In the genomic region with DNA sequence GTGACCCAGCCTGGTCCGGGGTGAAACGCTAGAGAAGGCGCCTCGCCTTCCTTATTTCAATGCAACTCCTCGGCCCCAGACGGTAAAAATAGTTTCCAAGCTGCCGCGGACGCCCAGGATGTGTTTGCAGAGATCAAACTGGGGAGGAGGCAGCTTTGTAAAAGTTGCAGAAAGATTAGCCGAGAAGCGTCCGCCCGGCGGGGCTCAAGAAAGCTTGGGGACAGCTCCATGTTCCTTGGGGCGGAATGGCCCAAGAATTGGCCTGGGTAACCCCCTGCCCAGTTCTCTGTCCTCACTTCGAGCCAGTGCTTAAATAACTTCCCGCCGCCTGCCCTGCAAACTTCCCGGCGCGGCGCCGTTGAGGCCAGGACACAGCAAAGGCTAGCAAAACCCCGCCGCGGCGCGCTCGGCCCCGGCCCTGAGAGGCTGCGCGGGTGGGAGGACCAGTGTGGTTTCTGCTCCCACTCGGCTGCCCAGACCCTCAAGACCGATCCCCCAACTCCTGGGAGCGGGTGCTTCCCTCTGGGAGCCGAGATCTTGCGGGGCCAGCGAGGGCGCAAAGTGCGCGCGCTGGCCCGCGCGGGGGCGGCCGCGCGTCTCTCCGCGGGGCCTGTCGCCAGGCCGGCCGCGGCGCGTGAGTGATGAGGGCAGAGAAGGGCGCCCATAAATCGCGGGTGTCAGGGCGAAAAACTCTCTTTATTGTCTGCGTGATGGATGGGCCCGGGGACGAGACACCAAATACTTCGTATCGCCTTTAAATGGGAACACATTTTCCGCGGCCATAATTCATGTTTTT, we compare ENCODE assay signal across 8 cellular contexts. TPM values are rescaled to one million over a fixed set of nuclear protein-coding genes. Genes with fewer than 3 reads are reported as not detected.
DNase-seq lines count a peak whose midpoint lies in the region; ATAC-seq and TF ChIP-seq lines count a peak whose summit lies in the region.

No MANE protein-coding gene starts in this region.

- H2AK9ac ChIP-seq in IMR-90 (replicated peaks; ENCODE audit: low read depth, low read length, poor library complexity), result no peak overlapping the region

- peak overlapping the region; percentile 24 for H3K27ac ChIP-seq in ACC112 (ENCODE audit: low read depth, low read length)
- H3K27ac ChIP-seq in IMR-90 (ENCODE audit: insufficient read depth, low read length), result no peak overlapping the region

- dilution Hi-C loops in IMR-90 (cut with HindIII; ENCODE audit: low sequenced_read_pairs, unreplicated experiment), result no loop called here

- no peak overlapping the region for H3K18ac ChIP-seq in IMR-90 (ENCODE audit: low read depth, low read length)

- peaks cover 28% of the 10 kb centered on the region for H3K27me3 Mint-ChIP-seq in mesothelial cell of epicardium (ENCODE audit: low read depth)

- no peak overlapping the region for H2BK20ac ChIP-seq in IMR-90 (ENCODE audit: low read depth, low read length)

- WGBS in IMR-90 (ENCODE audit: extremely low coverage in 2 of 2, insufficient read length in 1 of 2), 2 experiments, result 6% methylated on average over 24 of the region's 68 CpGs; no CpG with 5 or more reads in 1 of the 2 experiments

- no peak for TF ChIP-seq POLR2A in IMR-90 (IDR thresholded peaks at IDR 0.05; ENCODE audit: low read depth, low read length)

- peaks cover 43% of the 10 kb centered on the region for H3K4me1 Mint-ChIP-seq in mesothelial cell of epicardium

- no peaks in the 10 kb centered on the region for H3K9me3 Mint-ChIP-seq in mesothelial cell of epicardium

- no peak overlapping the region; the same call in 1 of the 2 replicates for H4K91ac ChIP-seq in IMR-90 (ENCODE audit: insufficient read depth, low read depth, low read length)

- no peak overlapping the region for H3K23ac ChIP-seq in IMR-90 (ENCODE audit: low read depth, low read length)

- H3K36me3 Mint-ChIP-seq in mesothelial cell of epicardium, result no peaks in the 10 kb centered on the region

- no peaks in the 10 kb centered on the region for H3K9me3 ChIP-seq in IMR-90 (ENCODE audit: control insufficient read depth, insufficient read depth, low read length)

- peaks cover 10% of the 10 kb centered on the region for H3K79me2 ChIP-seq in ACC112 (ENCODE audit: control insufficient read depth, insufficient read depth, low read length, unreplicated experiment)

- TF ChIP-seq CTCF in IMR-90 (conservative IDR thresholded peaks at IDR 0.05; ENCODE audit: low read depth, low read length), result 0 out of 2 replicates have a peak, but pooled peaks have one; percentile 0
- TF ChIP-seq CTCF in mesothelial cell of epicardium (IDR thresholded peaks at IDR 0.05; ENCODE audit: unreplicated experiment), result no peak

- TF ChIP-seq RAD21 in IMR-90 (IDR thresholded peaks at IDR 0.05; ENCODE audit: low read length), result no peak

- no peak overlapping the region for H3K14ac ChIP-seq in IMR-90 (replicated peaks; ENCODE audit: low read depth, low read length)

- peak overlapping the region; percentile 53 for H3K9ac ChIP-seq in IMR-90 (ENCODE audit: low read depth, low read length)

- no peak overlapping the region for H4K5ac ChIP-seq in IMR-90 (ENCODE audit: low read depth, low read length)

- H3K9me1 ChIP-seq in IMR-90 (ENCODE audit: insufficient read depth, low read length), result no peaks in the 10 kb centered on the region

- H2AK5ac ChIP-seq in IMR-90 (ENCODE audit: low read depth, low read length), result no peak overlapping the region

- ATAC-seq in IMR-90 (ENCODE audit: low read depth), result no peak
- ATAC-seq in GM21737 (IDR thresholded peaks at IDR 0.05; ENCODE audit: unreplicated experiment), result no peak

- H3K4me1 ChIP-seq in ACC112 (ENCODE audit: control insufficient read depth, insufficient read depth, low read length, unreplicated experiment), result peaks cover 6% of the 10 kb centered on the region
- H3K4me1 ChIP-seq in IMR-90 (ENCODE audit: control insufficient read depth, insufficient read depth, low read length), result peaks cover 2% of the 10 kb centered on the region; the same call in 1 of the 2 replicates

- H2BK120ac ChIP-seq in IMR-90 (ENCODE audit: low read depth, low read length), result no peak overlapping the region

- CTCF ChIA-PET in IMR-90 (lab: Yijun Ruan, JAX), result interaction anchor here (0.6 kb wide), 1 partner anchor 14 kb away, joined by 3 read pairs; no protein-coding TSS in a partner anchor

- no peak overlapping the region for H2BK15ac ChIP-seq in IMR-90 (ENCODE audit: low read depth, low read length)

- peak overlapping the region; percentile 71 for H3K4me2 ChIP-seq in IMR-90 (ENCODE audit: low read depth, low read length)

- no peak for DNase-seq in IMR-90
- DNase-seq in dermis blood vessel endothelial cell, result peak; percentile 17
- DNase-seq in mesothelial cell of epicardium (ENCODE audit: low spot score in 2 of 2, unreplicated experiment in 2 of 2), result peak; percentile 39 to 76
- no peak for DNase-seq in activated effector memory CD4-positive, alpha-beta T cell treated with Interleukin-2 at 50 U/mL for 16 hours
- no peak for DNase-seq in KG1 (lab: John Stamatoyannopoulos, UW)
- DNase-seq in mesenteric fat pad (ENCODE audit: low spot score), result no peak

- H3K4me3 ChIP-seq in ACC112 (ENCODE audit: low read depth, low read length) (peak overlapping the region; percentile 89), IMR-90 (ENCODE audit: insufficient read depth, low read depth, low read length) (peak overlapping the region; percentile 89)

- H3K36me3 ChIP-seq in ACC112 (ENCODE audit: insufficient read depth, low read length) (no peaks in the 10 kb centered on the region), IMR-90 (ENCODE audit: control insufficient read depth, insufficient read depth, low read length) (0 out of 2 replicates have a peak, but pooled peaks cover 1% of the 10 kb centered on the region)

- H3K27me3 ChIP-seq in ACC112 (ENCODE audit: insufficient read depth, low read length), result no peaks in the 10 kb centered on the region
- peaks cover 10% of the 10 kb centered on the region for H3K27me3 ChIP-seq in IMR-90 (ENCODE audit: control insufficient read depth, insufficient read depth, low read length)

- H4K20me1 ChIP-seq in IMR-90 (ENCODE audit: insufficient read depth, low read length), result no peaks in the 10 kb centered on the region

- POLR2A ChIA-PET in IMR-90 (lab: Charles Lee; ENCODE audit: unreplicated experiment), result no interaction called here

- H3K56ac ChIP-seq in IMR-90 (ENCODE audit: extremely low read depth, insufficient read depth, low read length), result no peak overlapping the region

- H2AFZ ChIP-seq in ACC112 (ENCODE audit: low read length, unreplicated experiment) (peak overlapping the region; percentile 67), IMR-90 (replicated peaks; ENCODE audit: low read length, poor library complexity) (peak overlapping the region; percentile 86)

- H4K8ac ChIP-seq in IMR-90 (ENCODE audit: low read depth in 2 of 2, low read length in 2 of 2), result no peak overlapping the region

- peak overlapping the region; percentile 78 for H3K4me3 Mint-ChIP-seq in mesothelial cell of epicardium

- no TSS peak for BruUV-seq in IMR-90 (replicated peaks; lab: Mats Ljungman, UMichigan)

- H3K79me1 ChIP-seq in IMR-90 (ENCODE audit: low read depth in 1 of 2, low read length in 2 of 2), result no peaks in the 10 kb centered on the region

- H3K27ac Mint-ChIP-seq in mesothelial cell of epicardium, result peak overlapping the region; percentile 87

- no peak overlapping the region for H2BK5ac ChIP-seq in IMR-90 (ENCODE audit: low read depth, low read length, poor library complexity, severe bottlenecking)

- no peak overlapping the region; the same call in 1 of the 2 replicates for H3K4ac ChIP-seq in IMR-90 (ENCODE audit: low read depth, low read length)

- in situ Hi-C loops in IMR-90 (cut with MboI; ENCODE audit: low sequenced_read_pairs), result loop anchor here (10.0 to 25.0 kb wide), 4 partner anchors 629 to 1579 kb away; no protein-coding TSS in a partner anchor

- intact Hi-C loops in IMR-90 (cut with micrococcal nuclease), result loop anchor here (10.0 kb wide), 1 partner anchor 1027 kb away; no protein-coding TSS in a partner anchor

TF ChIP-seq in IMR-90, 13 proteins besides CTCF, POLR2A, EP300 and RAD21:
- TF ChIP-seq MXI1 (IDR thresholded peaks at IDR 0.05; ENCODE audit: borderline replicate concordance, low read depth, low read length) (no peak), CEBPB (IDR thresholded peaks at IDR 0.05; ENCODE audit: low read depth, low read length) (no peak), RCOR1 (IDR thresholded peaks at IDR 0.05; ENCODE audit: insufficient replicate concordance, low read length) (no peak), CHD1 (IDR thresholded peaks at IDR 0.05; ENCODE audit: low read depth, low read length) (no peak), RFX5 (IDR thresholded peaks at IDR 0.05; ENCODE audit: low read depth, low read length) (no peak), FOS (IDR thresholded peaks at IDR 0.05; ENCODE audit: low read depth, low read length) (no peak), SMC3 (IDR thresholded peaks at IDR 0.05; ENCODE audit: low read depth, low read length) (no peak)
- TF ChIP-seq, protein P1, sequence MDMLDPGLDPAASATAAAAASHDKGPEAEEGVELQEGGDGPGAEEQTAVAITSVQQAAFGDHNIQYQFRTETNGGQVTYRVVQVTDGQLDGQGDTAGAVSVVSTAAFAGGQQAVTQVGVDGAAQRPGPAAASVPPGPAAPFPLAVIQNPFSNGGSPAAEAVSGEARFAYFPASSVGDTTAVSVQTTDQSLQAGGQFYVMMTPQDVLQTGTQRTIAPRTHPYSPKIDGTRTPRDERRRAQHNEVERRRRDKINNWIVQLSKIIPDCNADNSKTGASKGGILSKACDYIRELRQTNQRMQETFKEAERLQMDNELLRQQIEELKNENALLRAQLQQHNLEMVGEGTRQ (IDR thresholded peaks at IDR 0.05; ENCODE audit: low read depth, low read length), result no peak

RNA-seq across cellular contexts. Expression of a gene that starts 6.3 kb away (rescaled TPM):
- total RNA-seq in IMR-90 (2012; rRNA removed), result 0.36 and 0.83 TPM in 2 replicates
- polyA plus RNA-seq in IMR-90 (2012; rRNA removed), result 5.8 and 7.2 TPM in 2 replicates
- polyA plus RNA-seq in IMR-90 (2012; cell fraction: cytosol; rRNA removed), result 9.6 and 16.1 TPM in 2 replicates
- 7.7 and 20.9 TPM in 2 replicates for polyA plus RNA-seq in IMR-90 (2012; cell fraction: nucleus; rRNA removed; ENCODE audit: low replicate concordance)
- total RNA-seq in dermis blood vessel endothelial cell, result 0.68 and 1.2 TPM in 2 replicates
- 58.0 to 59.9 TPM (median 58.3 TPM) in 3 replicates for total RNA-seq in mesothelial cell of epicardium
- total RNA-seq in mesenteric fat pad, result 16.8 TPM

RNA-seq across cellular contexts. Expression of a gene that starts 23.5 kb away (rescaled TPM):
- total RNA-seq in IMR-90 (2012; rRNA removed) (under 0.01 TPM in 1 of 2 replicates, not detected in the other), dermis blood vessel endothelial cell (7.6 and 27.4 TPM in 2 replicates), mesothelial cell of epicardium (2.0 to 3.3 TPM (median 2.7 TPM) in 3 replicates), mesenteric fat pad (26.6 TPM)
- polyA plus RNA-seq in IMR-90 (2012; rRNA removed), result 0.07 TPM in 1 of 2 replicates, not detected in the other
- 0.01 TPM in 1 of 2 replicates, not detected in the other for polyA plus RNA-seq in IMR-90 (2012; cell fraction: cytosol; rRNA removed)
- polyA plus RNA-seq in IMR-90 (2012; cell fraction: nucleus; rRNA removed; ENCODE audit: low replicate concordance), result not detected in 2 replicates

Comparison
In these comparisons a context has a peak if more than half of its experiments do, and no peak if none do; other contexts are left out.
1. DNase-seq: peak in dermis blood vessel endothelial cell (single experiment) and mesothelial cell of epicardium (2 of 2); none in IMR-90 (single experiment), activated effector memory CD4-positive, alpha-beta T cell treated with Interleukin-2 at 50 U/mL for 16 hours (single experiment), KG1 (single experiment) and mesenteric fat pad (single experiment).